ENCODE assay signal across 13 cellular contexts in genomic region chr12:26821212-26821701, GRCh38. TPM values are rescaled to one million over a fixed set of nuclear protein-coding genes. Genes with fewer than 3 reads are reported as not detected.
DNase-seq lines count a peak whose midpoint lies in the region; ATAC-seq, FAIRE-seq and TF ChIP-seq lines count a peak whose summit lies in the region.
"Had no signal": no experiment of that assay in that cellular context is flagged by ENCODE, and none has a peak within 500 bp of the region (broad histone marks: within the 10 kb centered on the region; RNA-seq: fewer than 3 reads in every experiment).

No MANE protein-coding gene starts in this region.

- H3K27ac Mint-ChIP-seq in WTC11 = peak overlapping the region; percentile 38; the same call in 1 of the 2 replicates
- H3K27ac Mint-ChIP-seq: effector memory CD8-positive, alpha-beta T cell had no signal

- no peak for ATAC-seq in WTC11
- no peak for ATAC-seq in HG03460 (IDR thresholded peaks at IDR 0.05; ENCODE audit: unreplicated experiment)
- ATAC-seq: effector memory CD8-positive, alpha-beta T cell had no signal

- POLR2A ChIA-PET in WTC11 (lab: Charles Lee) = interaction anchor here (0.5 kb wide), 1 partner anchor 19 kb away, joined by 4 read pairs; no protein-coding TSS in a partner anchor

- no peaks in the 10 kb centered on the region for H3K27me3 Mint-ChIP-seq in WTC11 (ENCODE audit: low read depth)
- H3K27me3 Mint-ChIP-seq: effector memory CD8-positive, alpha-beta T cell had no signal

- peak overlapping the region; percentile 50 for H3K27ac ChIP-seq in rectal smooth muscle tissue (ENCODE audit: low read depth, low read length)
- H3K27ac ChIP-seq: hepatocyte, thoracic aorta had no signal

- H3K36me3 Mint-ChIP-seq in WTC11 = no peaks in the 10 kb centered on the region

- H3K9ac ChIP-seq in rectal smooth muscle tissue (ENCODE audit: low read length) = peak overlapping the region; percentile 35

- CTCF ChIA-PET in WTC11 (lab: Charles Lee) = interaction anchor here (0.8 to 2.5 kb wide), 3 partner anchors 12 to 64 kb away, joined by 3 to 9 read pairs (median 4); partner anchors contain the start of gene ITPR2

- no peaks in the 10 kb centered on the region for H3K36me3 ChIP-seq in rectal smooth muscle tissue (ENCODE audit: control insufficient read depth, insufficient read depth, low read length)
- H3K36me3 ChIP-seq: thoracic aorta had no signal

- H3K9me3 Mint-ChIP-seq in WTC11 = no peaks in the 10 kb centered on the region
- H3K9me3 Mint-ChIP-seq: effector memory CD8-positive, alpha-beta T cell had no signal

- no peak for TF ChIP-seq POLR2A in GM12891 (IDR thresholded peaks at IDR 0.05; ENCODE audit: low read depth, low read length)

- no peak for FAIRE-seq in GM12891 (lab: Jason Lieb, UNC)

- H3K4me3 ChIP-seq in fibroblast of villous mesenchyme (ENCODE audit: low read depth, low read length) = no peak overlapping the region
- no peak overlapping the region for H3K4me3 ChIP-seq in rectal smooth muscle tissue (ENCODE audit: low read length)
- H3K4me3 ChIP-seq: hepatocyte, thoracic aorta had no signal

- TF ChIP-seq CTCF in WTC11 (IDR thresholded peaks at IDR 0.05) (no peak), fibroblast of villous mesenchyme (IDR thresholded peaks at IDR 0.05; ENCODE audit: insufficient read depth, low read depth, low read length) (no peak)

- no peak overlapping the region for H3K4me3 Mint-ChIP-seq in WTC11
- H3K4me3 Mint-ChIP-seq: effector memory CD8-positive, alpha-beta T cell had no signal

- no peaks in the 10 kb centered on the region for H3K27me3 ChIP-seq in rectal smooth muscle tissue (ENCODE audit: control insufficient read depth, insufficient read depth, low read length)
- H3K27me3 ChIP-seq: hepatocyte had no signal

- H3K4me1 ChIP-seq in rectal smooth muscle tissue (ENCODE audit: control insufficient read depth, insufficient read depth, low read length) = peaks cover 6% of the 10 kb centered on the region

- DNase-seq in GM12891 (ENCODE audit: insufficient read length, low spot score) (no peak), WTC11 (ENCODE audit: low spot score) (no peak), fibroblast of villous mesenchyme (ENCODE audit: low read depth) (peak; percentile 54), HK-2 (ENCODE audit: unreplicated experiment) (no peak), cortex of kidney (lab: John Stamatoyannopoulos, UW) (no peak), T-helper 1 cell (no peak)
- DNase-seq: effector memory CD8-positive, alpha-beta T cell; NCI-H1092 treated with DMSO at 0.1 percent for 48 hours; NCI-H524 treated with DMSO at 0.1 percent for 48 hours had no signal

- H3K4me1 Mint-ChIP-seq in WTC11 = peaks cover 32% of the 10 kb centered on the region

TF ChIP-seq in GM12891, 5 proteins besides CTCF, POLR2A, EP300 and RAD21:
- TF ChIP-seq TAF1 (IDR thresholded peaks at IDR 0.05; ENCODE audit: low read depth, low read length) = no peak
- peak; percentile 77 for TF ChIP-seq SPI1 (IDR thresholded peaks at IDR 0.05; ENCODE audit: low read depth, low read length)

TF ChIP-seq in WTC11, 78 proteins besides CTCF, POLR2A, EP300 and RAD21 (continues in another document):
- TF ChIP-seq CREM (CRISPR knock-in tag; IDR thresholded peaks at IDR 0.05) = no peak
- no peak for TF ChIP-seq ZNF263 (CRISPR knock-in tag; IDR thresholded peaks at IDR 0.05; ENCODE audit: low read depth)
- no peak for TF ChIP-seq TCF7 (CRISPR knock-in tag; IDR thresholded peaks at IDR 0.05; ENCODE audit: low read depth)
- no peak for TF ChIP-seq ATF3 (CRISPR knock-in tag; conservative IDR thresholded peaks at IDR 0.05)
- TF ChIP-seq SMAD4 (CRISPR knock-in tag; IDR thresholded peaks at IDR 0.05) = no peak
- no peak for TF ChIP-seq ZNF671 (CRISPR knock-in tag; IDR thresholded peaks at IDR 0.05)
- no peak for TF ChIP-seq AR (CRISPR knock-in tag; IDR thresholded peaks at IDR 0.05)
- no peak for TF ChIP-seq ZNF281 (CRISPR knock-in tag; IDR thresholded peaks at IDR 0.05)
- no peak for TF ChIP-seq ZNF425 (CRISPR knock-in tag; conservative IDR thresholded peaks at IDR 0.05)

RNA-seq across cellular contexts. Expression of gene ITPR2, which starts 11.7 kb away (rescaled TPM):
- 20.7 TPM for polyA plus RNA-seq in GM12891 (2012; ENCODE audit: low read depth, missing spikeins)
- total RNA-seq in WTC11 (2021) (32.2 to 50.7 TPM (median 34.2 TPM) in 3 replicates), fibroblast of villous mesenchyme (56.0 and 77.7 TPM in 2 replicates)
